In genomic region chr2:98769784-98770183, GRCh38 we compare ENCODE assay signal across 10 cellular contexts. TPM values are rescaled to one million over a fixed set of nuclear protein-coding genes. Genes with fewer than 3 reads are reported as not detected.
DNase-seq lines count a peak whose midpoint lies in the region; ATAC-seq lines count a peak whose summit lies in the region.
"Had no signal": no experiment of that assay in that cellular context is flagged by ENCODE, and none has a peak within 500 bp of the region (broad histone marks: within the 10 kb centered on the region; RNA-seq: fewer than 3 reads in every experiment).

No MANE protein-coding gene starts in this region.

- H3K27ac Mint-ChIP-seq in CD8-positive, alpha-beta memory T cell, result peak overlapping the region; percentile 94 to 100 (median 98)
- H3K27ac Mint-ChIP-seq in immature natural killer cell, result peak overlapping the region; percentile 47 to 97 (median 75)
- H3K27ac Mint-ChIP-seq: memory B cell had no signal

- H3K27ac ChIP-seq in CD8-positive, alpha-beta memory T cell (ENCODE audit: low read depth, low read length), result peak overlapping the region; percentile 28

- POLR2A ChIA-PET in CD8-positive, alpha-beta memory T cell (lab: Charles Lee), result interaction anchor here (2.1 to 3.3 kb wide), 3 partner anchors 26 to 42 kb away, joined by 11 to 94 read pairs (median 22); partner anchors contain the start of gene MGAT4A

- peaks cover 0 to 11% (median 5%) of the 10 kb centered on the region in 3 donors for H3K36me3 Mint-ChIP-seq in CD8-positive, alpha-beta memory T cell
- H3K36me3 Mint-ChIP-seq in immature natural killer cell, result peaks cover 0 to 4% (median 0%) of the 10 kb centered on the region in 3 donors
- H3K36me3 Mint-ChIP-seq: memory B cell had no signal

- peak overlapping the region; percentile 36 for H3K4me3 ChIP-seq in CD8-positive, alpha-beta memory T cell (ENCODE audit: low read length)

- no peaks in the 10 kb centered on the region for H3K9me3 ChIP-seq in CD8-positive, alpha-beta memory T cell (ENCODE audit: low read length)

- DNase-seq in CD8-positive, alpha-beta memory T cell, result peak; percentile 30 to 66 (median 39)
- DNase-seq in NCI-H146 treated with DMSO at 0.1 percent for 48 hours (lab: John Stamatoyannopoulos, UW; ENCODE audit: unreplicated experiment) (peak; percentile 94), T-helper 22 cell (ENCODE audit: low read depth) (peak; percentile 35), immature natural killer cell (no peak), DMS114 treated with DMSO at 0.1 percent for 48 hours (lab: John Stamatoyannopoulos, UW; ENCODE audit: unreplicated experiment) (no peak)
- DNase-seq in activated CD8-positive, alpha-beta memory T cell treated with anti-CD3 and anti-CD28 coated beads, Interleukin-2, amount 50 U/mL, for 48 hours, result no peak
- DNase-seq: OCI-M1 had no signal

- H3K4me3 Mint-ChIP-seq in CD8-positive, alpha-beta memory T cell, result peak overlapping the region; percentile 85 to 97 (median 93)
- H3K4me3 Mint-ChIP-seq in immature natural killer cell, result peak overlapping the region; percentile 27 to 91 (median 57)
- H3K4me3 Mint-ChIP-seq: memory B cell had no signal

- H3K4me1 Mint-ChIP-seq in CD8-positive, alpha-beta memory T cell, result peaks cover 84 to 94% (median 91%) of the 10 kb centered on the region in 3 donors
- peaks cover 75 to 77% of the 10 kb centered on the region in 2 donors for H3K4me1 Mint-ChIP-seq in immature natural killer cell

- H3K4me1 ChIP-seq in CD8-positive, alpha-beta memory T cell (ENCODE audit: insufficient read depth, low read length), result peaks cover 81% of the 10 kb centered on the region

- no peaks in the 10 kb centered on the region for H3K9me3 Mint-ChIP-seq in CD8-positive, alpha-beta memory T cell
- H3K9me3 Mint-ChIP-seq in immature natural killer cell, result no peaks in the 10 kb centered on the region
- H3K9me3 Mint-ChIP-seq: memory B cell had no signal

- CTCF ChIA-PET in CD8-positive, alpha-beta memory T cell (lab: Charles Lee), result interaction anchor here (0.9 to 3.5 kb wide), 3 partner anchors 10 to 113 kb away, joined by 3 to 23 read pairs (median 5); no protein-coding TSS in a partner anchor

- H3K27me3 ChIP-seq in CD8-positive, alpha-beta memory T cell (ENCODE audit: insufficient read depth, low read length, poor library complexity, severe bottlenecking), result no peaks in the 10 kb centered on the region

- H3K27me3 Mint-ChIP-seq in CD8-positive, alpha-beta memory T cell, result peaks cover 0 to 2% of the 10 kb centered on the region in 2 donors
- H3K27me3 Mint-ChIP-seq in immature natural killer cell (ENCODE audit: low read depth in 3 of 3), result peaks cover 3 to 6% (median 3%) of the 10 kb centered on the region in 3 donors

- ATAC-seq in HG03159 (IDR thresholded peaks at IDR 0.05; ENCODE audit: unreplicated experiment) (no peak), HG03095 (IDR thresholded peaks at IDR 0.05; ENCODE audit: unreplicated experiment) (no peak)

- no peaks in the 10 kb centered on the region for H3K36me3 ChIP-seq in CD8-positive, alpha-beta memory T cell (ENCODE audit: insufficient read depth, low read length)

RNA-seq across cellular contexts. Expression of gene MGAT4A, which starts 38.9 kb away (rescaled TPM):
- 10 to 100 TPM; 65.2 to 66.8 TPM for total RNA-seq in CD8-positive, alpha-beta memory T cell
- 211 TPM for polyA plus RNA-seq in CD8-positive, alpha-beta memory T cell
- 100 to 1,000 TPM; 113 to 155 (median 128) TPM for polyA plus RNA-seq in immature natural killer cell

Comparison
In these comparisons a context has a peak if more than half of its experiments do, and no peak if none do; other contexts are left out.
1. DNase-seq: peak in CD8-positive, alpha-beta memory T cell (5 of 5), NCI-H146 treated with DMSO at 0.1 percent for 48 hours (single experiment) and T-helper 22 cell (single experiment); none in immature natural killer cell (0 of 3), DMS114 treated with DMSO at 0.1 percent for 48 hours (single experiment) and activated CD8-positive, alpha-beta memory T cell treated with anti-CD3 and anti-CD28 coated beads, Interleukin-2, amount 50 U/mL, for 48 hours (single experiment).